In the genomic region with DNA sequence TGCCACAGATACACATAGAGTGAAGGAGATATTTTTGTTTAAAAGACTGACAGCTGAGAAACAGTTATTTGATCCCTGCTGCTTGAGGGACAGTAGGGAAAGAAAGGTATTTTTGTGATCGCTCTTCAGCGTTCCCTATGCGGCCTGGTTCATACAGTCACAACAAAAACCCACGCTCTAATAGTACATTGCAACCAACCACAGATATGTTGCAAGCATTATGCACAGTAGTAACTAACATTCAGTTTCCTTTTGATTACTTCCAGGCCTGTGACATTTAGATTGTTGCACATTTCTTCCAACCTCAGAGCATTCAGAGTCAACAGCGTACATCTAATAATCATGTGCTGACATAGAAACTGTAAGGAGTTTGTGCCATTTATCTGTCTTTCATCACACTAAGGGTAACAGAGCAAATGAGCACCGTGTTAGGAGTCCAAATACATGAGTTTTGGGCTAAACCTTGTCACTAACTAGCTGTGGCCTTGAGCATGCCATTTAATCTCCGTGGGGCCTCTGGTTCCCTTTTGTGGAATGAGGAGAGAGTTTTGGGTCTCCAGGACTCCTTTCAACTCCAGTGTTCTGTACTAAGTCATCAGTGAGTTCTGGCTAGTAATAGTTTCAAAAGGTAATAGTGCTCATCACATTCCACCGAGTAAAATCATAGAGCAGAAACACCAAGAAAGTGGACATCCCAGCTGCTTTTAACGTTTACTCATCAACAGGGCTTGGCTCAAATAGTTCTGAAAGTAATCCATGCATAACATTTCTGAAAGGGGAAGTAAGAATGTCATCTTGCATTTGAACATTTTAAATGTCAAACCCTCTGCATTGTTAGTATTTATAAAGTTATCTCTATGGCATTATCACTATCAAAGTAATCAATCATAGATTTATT, we compare ENCODE assay signal across 8 cellular contexts.
A peak's percentile ranks its signal among the peaks of the same experiment; 100 is the strongest.
DNase-seq lines count a peak whose midpoint lies in the region; ATAC-seq and TF ChIP-seq lines count a peak whose summit lies in the region.

No MANE protein-coding gene starts in this region.

- peak overlapping the region; percentile 16 for H3K4me2 ChIP-seq in SU-DHL-6 (ENCODE audit: low read depth, low read length, poor library complexity, severe bottlenecking)
- peak overlapping the region; percentile 77 for H3K4me2 ChIP-seq in osteoblast (ENCODE audit: insufficient read depth, low read length)

- H3K9me3 ChIP-seq in SU-DHL-6 (ENCODE audit: insufficient read depth, low read length) = no peaks in the 10 kb centered on the region
- no peaks in the 10 kb centered on the region for H3K9me3 ChIP-seq in osteoblast (ENCODE audit: low read depth, low read length)

- H3K79me2 ChIP-seq in SU-DHL-6 (ENCODE audit: insufficient read depth, low read length) = no peaks in the 10 kb centered on the region
- H3K79me2 ChIP-seq in osteoblast (ENCODE audit: insufficient read depth, low read length) = no peaks in the 10 kb centered on the region

- TF ChIP-seq CTCF in SU-DHL-6 (IDR thresholded peaks at IDR 0.05; ENCODE audit: insufficient read depth, low read length, poor library complexity, severe bottlenecking) = no peak
- TF ChIP-seq CTCF in osteoblast (IDR thresholded peaks at IDR 0.05; ENCODE audit: extremely low read depth, low read depth, low read length) = no peak

- ATAC-seq in HG03060 (IDR thresholded peaks at IDR 0.05; ENCODE audit: low read depth, unreplicated experiment) = peak; percentile 79

- H3K9me2 ChIP-seq in SU-DHL-6 (replicated peaks; ENCODE audit: insufficient read depth, low read length) = no peaks in the 10 kb centered on the region

- H2AFZ ChIP-seq in SU-DHL-6 (ENCODE audit: low read depth, low read length, severe bottlenecking) (no peak overlapping the region), osteoblast (ENCODE audit: low read length) (no peak overlapping the region)

- peaks cover 31% of the 10 kb centered on the region for H3K4me1 ChIP-seq in osteoblast (ENCODE audit: insufficient read depth, low read length)

- DNase-seq in SKM-1 treated with dmso at 0.1 percent for 144 hours (lab: John Stamatoyannopoulos, UW; ENCODE audit: unreplicated experiment) = peak; percentile 6
- DNase-seq in SKM-1 (lab: John Stamatoyannopoulos, UW; ENCODE audit: unreplicated experiment) = no peak
- peak; percentile 73 for DNase-seq in osteoblast (ENCODE audit: insufficient read length, low spot score, missing footprints)
- DNase-seq in hypothalamus (lab: John Stamatoyannopoulos, UW) = no peak
- DNase-seq in NCI-H446 treated with DMSO at 0.1 percent for 48 hours (lab: John Stamatoyannopoulos, UW) = no peak
- DNase-seq in stimulated activated CD4-positive, alpha-beta T cell treated with anti-CD3 and anti-CD28 coated beads, Interleukin-15, amount 100 ng/mL, for 24 hours = no peak

- H4K20me1 ChIP-seq in SU-DHL-6 (ENCODE audit: low read depth, low read length) (no peaks in the 10 kb centered on the region), osteoblast (ENCODE audit: insufficient read depth, low read length) (no peaks in the 10 kb centered on the region)

- no peaks in the 10 kb centered on the region for H3F3A ChIP-seq in SU-DHL-6 (ENCODE audit: insufficient read depth)

- H3K27me3 ChIP-seq in SU-DHL-6 (ENCODE audit: low read length) = no peaks in the 10 kb centered on the region
- no peaks in the 10 kb centered on the region for H3K27me3 ChIP-seq in osteoblast (ENCODE audit: insufficient read depth, low read length)

- H3K9ac ChIP-seq in SU-DHL-6 (ENCODE audit: low read length) = no peak overlapping the region

- H3K27ac ChIP-seq in SU-DHL-6 (ENCODE audit: low read depth, low read length) = peak overlapping the region; percentile 25
- H3K27ac ChIP-seq in osteoblast (ENCODE audit: low read depth, low read length) = peak overlapping the region; percentile 91

- no peaks in the 10 kb centered on the region for H3K36me3 ChIP-seq in SU-DHL-6 (ENCODE audit: low read length)
- H3K36me3 ChIP-seq in osteoblast (ENCODE audit: insufficient read depth, low read length) = no peaks in the 10 kb centered on the region

- no peak overlapping the region for H3K4me3 ChIP-seq in SU-DHL-6 (ENCODE audit: insufficient read depth, low read length, poor library complexity, severe bottlenecking)
- peak overlapping the region; percentile 10 for H3K4me3 ChIP-seq in osteoblast (ENCODE audit: insufficient read depth, low read length)

Comparison
In these comparisons a context has a peak if more than half of its experiments do, and no peak if none do; other contexts are left out.
1. DNase-seq: peak in SKM-1 treated with dmso at 0.1 percent for 144 hours (single experiment) and osteoblast (single experiment); none in SKM-1 (single experiment), hypothalamus (0 of 51), NCI-H446 treated with DMSO at 0.1 percent for 48 hours (single experiment) and stimulated activated CD4-positive, alpha-beta T cell treated with anti-CD3 and anti-CD28 coated beads, Interleukin-15, amount 100 ng/mL, for 24 hours (single experiment).